ENCODE assay signal across 21 cellular contexts in genomic region chr7:69114374-69114773, GRCh38.
DNase-seq lines count a peak whose midpoint lies in the region; ATAC-seq and TF ChIP-seq lines count a peak whose summit lies in the region.
"Had no signal": no experiment of that assay in that cellular context is flagged by ENCODE, and none has a peak within 500 bp of the region (broad histone marks: within the 10 kb centered on the region; RNA-seq: fewer than 3 reads in every experiment).

No MANE protein-coding gene starts in this region.

- H3F3A ChIP-seq in PC-9 (ENCODE audit: insufficient read depth, low read depth), result 0 out of 2 replicates have a peak, but pooled peaks cover 10% of the 10 kb centered on the region

- H4K20me1 ChIP-seq in PC-9 (ENCODE audit: insufficient read depth), result no peaks in the 10 kb centered on the region
- H4K20me1 ChIP-seq: BLaER1 treated with 17β-estradiol and CSF1 and Interleukin-3, amounts not matched to agents 10 nM and 100 nM had no signal

- H3K4me1 ChIP-seq in PC-9 (replicated peaks; ENCODE audit: insufficient read depth), result peaks cover 8% of the 10 kb centered on the region; the same call in 1 of the 2 replicates
- H3K4me1 ChIP-seq: BLaER1 treated with 17β-estradiol and CSF1 and Interleukin-3, amounts not matched to agents 10 nM and 100 nM; HAP-1 had no signal

- H3K4me3 ChIP-seq in PC-9, result no peak overlapping the region
- H3K4me3 ChIP-seq in epithelial cell of esophagus (ENCODE audit: low read length), result no peak overlapping the region
- H3K4me3 ChIP-seq: BLaER1 treated with 17β-estradiol and CSF1 and Interleukin-3, amounts not matched to agents 10 nM and 100 nM; GM12878; HAP-1 had no signal

- peak overlapping the region; percentile 11; the same call in 1 of the 2 replicates for H3K27ac ChIP-seq in PC-9
- H3K27ac ChIP-seq: BLaER1 treated with 17β-estradiol and CSF1 and Interleukin-3, amounts not matched to agents 10 nM and 100 nM; RWPE1 had no signal

- H3K9me3 ChIP-seq in PC-9 (ENCODE audit: insufficient read depth, low read depth), result peaks cover 5% of the 10 kb centered on the region; the same call in 1 of the 2 replicates
- H3K9me3 ChIP-seq: HAP-1 had no signal

- ATAC-seq in HG02610 (IDR thresholded peaks at IDR 0.05; ENCODE audit: unreplicated experiment), result no peak
- ATAC-seq: GM12878, HepG2 had no signal

- POLR2A ChIA-PET in PC-9 (lab: Charles Lee; ENCODE audit: unreplicated experiment), result no interaction called here

- no peak overlapping the region for H2AFZ ChIP-seq in PC-9

- TF ChIP-seq CTCF in PC-9 (conservative IDR thresholded peaks at IDR 0.05) (no peak), epithelial cell of esophagus (IDR thresholded peaks at IDR 0.05; ENCODE audit: insufficient read depth, low read depth, low read length, missing control alignments) (no peak)

- no peaks in the 10 kb centered on the region for H3K27me3 ChIP-seq in PC-9 (ENCODE audit: insufficient read depth, low read depth)
- H3K27me3 ChIP-seq: BLaER1 treated with 17β-estradiol and CSF1 and Interleukin-3, amounts not matched to agents 10 nM and 100 nM had no signal

- CTCF ChIA-PET in PC-9 (lab: Charles Lee), result no interaction called here

- no peaks in the 10 kb centered on the region for H3K36me3 ChIP-seq in PC-9 (ENCODE audit: low read depth)
- H3K36me3 ChIP-seq: BLaER1 treated with 17β-estradiol and CSF1 and Interleukin-3, amounts not matched to agents 10 nM and 100 nM; HAP-1 had no signal

- H3K9me2 ChIP-seq in PC-9 (ENCODE audit: insufficient read depth), result no peaks in the 10 kb centered on the region

- DNase-seq in ELR (ENCODE audit: low read depth) (peak; percentile 3), PC-9 (no peak), epithelial cell of esophagus (ENCODE audit: low read depth) (peak; percentile 7), stromal cell of bone marrow (ENCODE audit: low read depth) (peak; percentile 48), NAMALWA (ENCODE audit: low spot score) (no peak)
- DNase-seq in activated effector memory CD4-positive, alpha-beta T cell treated with anti-CD3 and anti-CD28 coated beads, Interleukin-2, amount 50 U/mL, for 16 hours, result no peak
- no peak for DNase-seq in activated CD8-positive, alpha-beta memory T cell treated with anti-CD3 and anti-CD28 coated beads for 24 hours
- DNase-seq: AML-193; CD4-positive, alpha-beta T cell; GOT3; Karpas-422; NCI-H2029; NCI-H446 treated with DMSO at 0.1 percent for 48 hours; NCI-H526; SHP77 had no signal

- intact Hi-C loops in PC-9 (cut with micrococcal nuclease; ENCODE audit: unreplicated experiment), result no loop called here

- H3K4me2 ChIP-seq in PC-9, result no peak overlapping the region
- H3K4me2 ChIP-seq: BLaER1 treated with 17β-estradiol and CSF1 and Interleukin-3, amounts not matched to agents 10 nM and 100 nM had no signal

- no TSS peak for BruUV-seq in PC-9 (replicated peaks; lab: Mats Ljungman, UMichigan)

- H3K79me2 ChIP-seq in PC-9 (ENCODE audit: low read depth), result no peaks in the 10 kb centered on the region

Comparison
In these comparisons a context has a peak if more than half of its experiments do, and no peak if none do; other contexts are left out.
1. DNase-seq: peak in ELR (single experiment), epithelial cell of esophagus (single experiment) and stromal cell of bone marrow (single experiment); none in PC-9 (0 of 2), NAMALWA (single experiment), activated effector memory CD4-positive, alpha-beta T cell treated with anti-CD3 and anti-CD28 coated beads, Interleukin-2, amount 50 U/mL, for 16 hours (single experiment) and activated CD8-positive, alpha-beta memory T cell treated with anti-CD3 and anti-CD28 coated beads for 24 hours (single experiment).